ENCODE assay signal across 18 cellular contexts in the genomic region with DNA sequence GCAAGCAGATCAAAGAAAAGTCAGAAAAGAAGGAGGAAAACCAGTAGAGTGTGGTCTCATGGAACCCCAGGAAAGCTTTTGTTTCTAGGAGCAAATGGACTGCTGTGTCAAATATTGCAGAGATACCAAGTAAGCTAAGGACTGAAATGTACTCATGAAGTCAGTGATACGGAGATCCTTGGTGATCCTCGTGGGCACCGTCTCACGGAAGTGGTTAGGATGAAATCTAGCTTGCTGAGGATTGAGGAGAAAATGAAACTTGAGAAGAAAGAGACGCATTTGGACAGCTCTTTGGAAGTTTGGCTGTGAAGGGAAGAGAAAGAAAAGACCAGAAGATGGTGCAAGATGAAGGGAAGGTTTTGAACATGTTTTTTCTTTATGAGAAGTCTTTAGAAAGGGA.
DNase-seq lines count a peak whose midpoint lies in the region; ATAC-seq and TF ChIP-seq lines count a peak whose summit lies in the region.
"Had no signal": no experiment of that assay in that cellular context is flagged by ENCODE, and none has a peak within 500 bp of the region (broad histone marks: within the 10 kb centered on the region; RNA-seq: fewer than 3 reads in every experiment).

No MANE protein-coding gene starts in this region.

- H3K27ac Mint-ChIP-seq in activated T-cell treated with anti-CD3 and anti-CD28 coated beads, Interleukin-2, amount 50 U/mL, for 72 hours, result peak overlapping the region; percentile 26
- H3K27ac Mint-ChIP-seq in activated naive CD8-positive, alpha-beta T cell treated with anti-CD3 and anti-CD28 coated beads, Interleukin-2, amount 10 ng/mL, durations not matched to agents 7 days and 5 days, result peak overlapping the region; percentile 13
- H3K27ac Mint-ChIP-seq in stimulated activated memory B cell treated with anti-CD40 and anti-IgM and Interleukin-4, amounts not matched to agents 10 μg/mL and 1 μg/mL and 100 μg/mL, for 72 hours, result peak overlapping the region; percentile 52

- no peak for ATAC-seq in activated T-cell treated with anti-CD3 and anti-CD28 coated beads, Interleukin-2, amount 50 U/mL, for 72 hours (replicated peaks in 1 of 2)
- ATAC-seq in activated naive CD8-positive, alpha-beta T cell treated with anti-CD3 and anti-CD28 coated beads, Interleukin-2, amount 10 ng/mL, durations not matched to agents 7 days and 5 days (ENCODE audit: low read depth), result no peak
- ATAC-seq in stimulated activated memory B cell treated with anti-CD40 and anti-IgM and Interleukin-4, amounts not matched to agents 10 μg/mL and 1 μg/mL and 100 μg/mL, for 72 hours, result no peak
- ATAC-seq: foreskin keratinocyte, left cardiac atrium had no signal

- CTCF ChIA-PET in RWPE1 (lab: Yijun Ruan, JAX), result interaction anchor here (0.6 kb wide), 1 partner anchor 150 kb away, joined by 3 read pairs; no protein-coding TSS in a partner anchor

- peak overlapping the region; percentile 14 to 63 for H3K4me3 Mint-ChIP-seq in activated T-cell treated with anti-CD3 and anti-CD28 coated beads, Interleukin-2, amount 50 U/mL, for 72 hours
- H3K4me3 Mint-ChIP-seq in activated naive CD8-positive, alpha-beta T cell treated with anti-CD3 and anti-CD28 coated beads, Interleukin-2, amount 10 ng/mL, durations not matched to agents 7 days and 5 days, result no peak overlapping the region
- peak overlapping the region; percentile 50 for H3K4me3 Mint-ChIP-seq in stimulated activated memory B cell treated with anti-CD40 and anti-IgM and Interleukin-4, amounts not matched to agents 10 μg/mL and 1 μg/mL and 100 μg/mL, for 72 hours

- H3K9me3 Mint-ChIP-seq in activated T-cell treated with anti-CD3 and anti-CD28 coated beads, Interleukin-2, amount 50 U/mL, for 72 hours, result no peaks in the 10 kb centered on the region
- H3K9me3 Mint-ChIP-seq in activated naive CD8-positive, alpha-beta T cell treated with anti-CD3 and anti-CD28 coated beads, Interleukin-2, amount 10 ng/mL, durations not matched to agents 7 days and 5 days, result no peaks in the 10 kb centered on the region
- no peaks in the 10 kb centered on the region for H3K9me3 Mint-ChIP-seq in stimulated activated memory B cell treated with anti-CD40 and anti-IgM and Interleukin-4, amounts not matched to agents 10 μg/mL and 1 μg/mL and 100 μg/mL, for 72 hours

- TF ChIP-seq CTCF in RWPE1 (conservative IDR thresholded peaks at IDR 0.05; ENCODE audit: low read depth), result no peak

- POLR2A ChIA-PET in activated naive CD8-positive, alpha-beta T cell treated with anti-CD3 and anti-CD28 coated beads, Interleukin-2, amount 10 ng/mL, durations not matched to agents 7 days and 5 days (lab: Charles Lee), result interaction anchor here (0.6 to 1.4 kb wide), 3 partner anchors 13 to 103 kb away, joined by 3 read pairs; no protein-coding TSS in a partner anchor
- POLR2A ChIA-PET in RWPE1 (lab: Yijun Ruan, JAX; ENCODE audit: low non-redundant PET), result no interaction called here

- peaks cover 54% of the 10 kb centered on the region for H3K4me1 Mint-ChIP-seq in activated T-cell treated with anti-CD3 and anti-CD28 coated beads, Interleukin-2, amount 50 U/mL, for 72 hours (ENCODE audit: low read depth)
- H3K4me1 Mint-ChIP-seq in activated naive CD8-positive, alpha-beta T cell treated with anti-CD3 and anti-CD28 coated beads, Interleukin-2, amount 10 ng/mL, durations not matched to agents 7 days and 5 days, result peaks cover 33% of the 10 kb centered on the region
- peaks cover 40% of the 10 kb centered on the region for H3K4me1 Mint-ChIP-seq in stimulated activated memory B cell treated with anti-CD40 and anti-IgM and Interleukin-4, amounts not matched to agents 10 μg/mL and 1 μg/mL and 100 μg/mL, for 72 hours

- H3K27ac ChIP-seq in RWPE1, result no peak overlapping the region
- H3K27ac ChIP-seq: colonic mucosa, foreskin keratinocyte had no signal

- no peak for DNase-seq in activated T-cell treated with anti-CD3 and anti-CD28 coated beads, Interleukin-2, amount 50 U/mL, for 72 hours
- no peak for DNase-seq in activated T-cell treated with anti-CD3 and anti-CD28 coated beads for 4 hours
- DNase-seq in MV-4-11 (lab: John Stamatoyannopoulos, UW), result peak; percentile 54
- DNase-seq in activated naive CD8-positive, alpha-beta T cell treated with anti-CD3 and anti-CD28 coated beads, Interleukin-2, amount 10 ng/mL, durations not matched to agents 7 days and 5 days, result no peak
- no peak for DNase-seq in RWPE1 (ENCODE audit: low spot score)
- DNase-seq in DMS79 (lab: John Stamatoyannopoulos, UW), result no peak
- no peak for DNase-seq in GM19240 (ENCODE audit: insufficient read length, low spot score)
- DNase-seq: colonic mucosa, foreskin keratinocyte, left cardiac atrium, MM.1S, NCI-H2029, NCI-H510A treated with DMSO at 0.1 percent for 48 hours, nucleus accumbens, retina, SIG-M5, T-helper 9 cell had no signal

- H3K36me3 Mint-ChIP-seq in activated T-cell treated with anti-CD3 and anti-CD28 coated beads, Interleukin-2, amount 50 U/mL, for 72 hours (ENCODE audit: insufficient read depth in 2 of 2), result no peaks in the 10 kb centered on the region
- peaks cover 2% of the 10 kb centered on the region for H3K36me3 Mint-ChIP-seq in activated naive CD8-positive, alpha-beta T cell treated with anti-CD3 and anti-CD28 coated beads, Interleukin-2, amount 10 ng/mL, durations not matched to agents 7 days and 5 days
- no peaks in the 10 kb centered on the region for H3K36me3 Mint-ChIP-seq in stimulated activated memory B cell treated with anti-CD40 and anti-IgM and Interleukin-4, amounts not matched to agents 10 μg/mL and 1 μg/mL and 100 μg/mL, for 72 hours

- no peaks in the 10 kb centered on the region for H3K27me3 Mint-ChIP-seq in activated T-cell treated with anti-CD3 and anti-CD28 coated beads, Interleukin-2, amount 50 U/mL, for 72 hours (ENCODE audit: low read depth)
- H3K27me3 Mint-ChIP-seq in activated naive CD8-positive, alpha-beta T cell treated with anti-CD3 and anti-CD28 coated beads, Interleukin-2, amount 10 ng/mL, durations not matched to agents 7 days and 5 days, result no peaks in the 10 kb centered on the region
- H3K27me3 Mint-ChIP-seq in stimulated activated memory B cell treated with anti-CD40 and anti-IgM and Interleukin-4, amounts not matched to agents 10 μg/mL and 1 μg/mL and 100 μg/mL, for 72 hours, result no peaks in the 10 kb centered on the region
